ENCODE assay signal across 14 cellular contexts in genomic region chr21:39807738-39808137, GRCh38. TPM values are rescaled to one million over a fixed set of nuclear protein-coding genes. Genes with fewer than 3 reads are reported as not detected.
DNase-seq lines count a peak whose midpoint lies in the region; ATAC-seq and TF ChIP-seq lines count a peak whose summit lies in the region.
"Had no signal": no experiment of that assay in that cellular context is flagged by ENCODE, and none has a peak within 500 bp of the region (broad histone marks: within the 10 kb centered on the region; RNA-seq: fewer than 3 reads in every experiment).

No MANE protein-coding gene starts in this region.

- no peak for TF ChIP-seq CTCF in C4-2B (conservative IDR thresholded peaks at IDR 0.05)
- TF ChIP-seq CTCF in VCaP (conservative IDR thresholded peaks at IDR 0.05) = no peak
- no peak for TF ChIP-seq CTCF in lower lobe of right lung (IDR thresholded peaks at IDR 0.05)
- no peak for TF ChIP-seq CTCF in type B pancreatic cell (conservative IDR thresholded peaks at IDR 0.05)

- no peaks in the 10 kb centered on the region for H3K27me3 ChIP-seq in lower lobe of right lung (ENCODE audit: low read depth)

- H3K9me3 ChIP-seq in lower lobe of right lung = no peaks in the 10 kb centered on the region

- H3K4me3 ChIP-seq in lower lobe of right lung = no peak overlapping the region

- ATAC-seq in lower lobe of right lung = peak; percentile 17 to 54
- ATAC-seq in SK-N-SH treated with all-trans-retinoic acid at 6 μM for 48 hours = no peak

- no peaks in the 10 kb centered on the region for H3K36me3 ChIP-seq in lower lobe of right lung

- H3K4me3 Mint-ChIP-seq in type B pancreatic cell = peak overlapping the region; percentile 35
- H3K4me3 Mint-ChIP-seq: CD8-positive, alpha-beta memory T cell; HFFc6 had no signal

- no peaks in the 10 kb centered on the region for H3K36me3 Mint-ChIP-seq in type B pancreatic cell
- H3K36me3 Mint-ChIP-seq: CD8-positive, alpha-beta memory T cell had no signal

- H3K27ac ChIP-seq in C4-2B (peak overlapping the region; percentile 72), VCaP (peak overlapping the region; percentile 96), lower lobe of right lung (no peak overlapping the region)

- peaks cover 9% of the 10 kb centered on the region for H3K4me1 Mint-ChIP-seq in type B pancreatic cell (ENCODE audit: unreplicated experiment)
- H3K4me1 Mint-ChIP-seq: CD8-positive, alpha-beta memory T cell had no signal

- H3K27me3 Mint-ChIP-seq in type B pancreatic cell = no peaks in the 10 kb centered on the region
- H3K27me3 Mint-ChIP-seq: CD8-positive, alpha-beta memory T cell had no signal

- DNase-seq in lower lobe of right lung (no peak), type B pancreatic cell (ENCODE audit: extremely low spot score, unreplicated experiment) (no peak), activated gamma-delta T cell (lab: John Stamatoyannopoulos, UW) (no peak)
- no peak for DNase-seq in activated naive CD4-positive, alpha-beta T cell treated with Interleukin-2 at 50 U/mL for 16 hours
- DNase-seq: CD8-positive, alpha-beta memory T cell; GF-D8; HCEC 1CT; HFFc6; IMR-90 had no signal

- no peaks in the 10 kb centered on the region for H3K4me1 ChIP-seq in lower lobe of right lung

- H3K9me3 Mint-ChIP-seq in type B pancreatic cell = peaks cover 6% of the 10 kb centered on the region

- intact Hi-C loops in lower lobe of right lung (cut with DNase I) = no loop called here

- peak overlapping the region; percentile 77 for H3K27ac Mint-ChIP-seq in type B pancreatic cell
- H3K27ac Mint-ChIP-seq: CD8-positive, alpha-beta memory T cell; HFFc6 had no signal

TF ChIP-seq in SK-N-SH treated with all-trans-retinoic acid at 6 μM for 48 hours, 23 proteins besides CTCF, POLR2A, EP300 and RAD21:
- TF ChIP-seq ESRRG (CRISPR knock-in tag; IDR thresholded peaks at IDR 0.05) (no peak), SNAI2 (CRISPR knock-in tag; IDR thresholded peaks at IDR 0.05) (no peak), PPARA (CRISPR knock-in tag; IDR thresholded peaks at IDR 0.05; ENCODE audit: borderline replicate concordance) (no peak), TCF4 (CRISPR knock-in tag; IDR thresholded peaks at IDR 0.05; ENCODE audit: borderline replicate concordance) (no peak), ARNTL (CRISPR knock-in tag; IDR thresholded peaks at IDR 0.05; ENCODE audit: borderline replicate concordance, low read depth) (no peak), TOX (CRISPR knock-in tag; IDR thresholded peaks at IDR 0.05; ENCODE audit: borderline replicate concordance) (no peak), ZNF565 (CRISPR knock-in tag; conservative IDR thresholded peaks at IDR 0.05; ENCODE audit: low read depth) (no peak), ZC3H10 (CRISPR knock-in tag; IDR thresholded peaks at IDR 0.05) (no peak), CREB5 (CRISPR knock-in tag; IDR thresholded peaks at IDR 0.05; ENCODE audit: low read depth) (no peak), ZNF8 (CRISPR knock-in tag; IDR thresholded peaks at IDR 0.05) (no peak), PATZ1 (CRISPR knock-in tag; IDR thresholded peaks at IDR 0.05; ENCODE audit: borderline replicate concordance) (no peak), ZFP30 (CRISPR knock-in tag; IDR thresholded peaks at IDR 0.05) (no peak)
TF ChIP-seq in SK-N-SH treated with all-trans-retinoic acid at 6 μM for 48 hours: peak in this region for 0.

RNA-seq across cellular contexts. Expression of gene PCP4, which starts 59.5 kb away (rescaled TPM):
- 0.95 TPM for total RNA-seq in lower lobe of right lung
- 20.3 and 31.0 TPM in 2 replicates for total RNA-seq in type B pancreatic cell (ENCODE audit: low replicate concordance)
- total RNA-seq: A673; CD8-positive, alpha-beta memory T cell; HFFc6; HT-29; IMR-90 had no signal

Comparison
In these comparisons a context has a peak if more than half of its experiments do, and no peak if none do; other contexts are left out.
1. RNA of gene PCP4, which starts 59.5 kb away (total RNA-seq): 20.3 to 31.0 TPM in type B pancreatic cell; 0.95 TPM in lower lobe of right lung (single experiment); every median in the first group is over 10 times any median in the second.